ENCODE assay signal across 11 cellular contexts in genomic region chr18:80194874-80195570, GRCh38. TPM values are rescaled to one million over a fixed set of nuclear protein-coding genes. Genes with fewer than 3 reads are reported as not detected.
DNase-seq lines count a peak whose midpoint lies in the region; ATAC-seq and TF ChIP-seq lines count a peak whose summit lies in the region.
"Had no signal": no experiment of that assay in that cellular context is flagged by ENCODE, and none has a peak within 500 bp of the region (broad histone marks: within the 10 kb centered on the region; RNA-seq: fewer than 3 reads in every experiment).

No MANE protein-coding gene starts in this region.

- no peak for TF ChIP-seq CTCF in neural progenitor cell (IDR thresholded peaks at IDR 0.05)
- no peak for TF ChIP-seq CTCF in tibial nerve (IDR thresholded peaks at IDR 0.05)

- peaks cover 5% of the 10 kb centered on the region for H3K79me2 ChIP-seq in neural progenitor cell (ENCODE audit: low read depth)

- H3K4me3 Mint-ChIP-seq in neural progenitor cell = no peak overlapping the region
- H3K4me3 Mint-ChIP-seq: CD8-positive, alpha-beta T cell had no signal

- H2AFZ ChIP-seq in neural progenitor cell (replicated peaks) = no peak overlapping the region

- DNase-seq in neural progenitor cell (ENCODE audit: low spot score) = no peak
- DNase-seq in SKM-1 treated with dmso at 0.1 percent for 144 hours (lab: John Stamatoyannopoulos, UW; ENCODE audit: unreplicated experiment) = no peak
- DNase-seq in tibial nerve (ENCODE audit: low spot score in 2 of 2) = no peak
- DNase-seq: activated CD4-positive, alpha-beta T cell treated with anti-CD3 and anti-CD28 coated beads for 4 hours; CD8-positive, alpha-beta T cell; colonic mucosa; NCI-H2081 treated with DMSO at 0.1 percent for 48 hours had no signal

- no peak overlapping the region for H3K4me2 ChIP-seq in neural progenitor cell

- peaks cover 22% of the 10 kb centered on the region for H3K4me1 ChIP-seq in neural progenitor cell
- H3K4me1 ChIP-seq in tibial nerve = peaks cover 0 to 21% (median 0%) of the 10 kb centered on the region in 4 donors
- H3K4me1 ChIP-seq: colonic mucosa had no signal

- WGBS in tibial nerve, 2 donors = 78 to 82% methylated on average over 15 of the region's 15 CpGs

- H3K27ac Mint-ChIP-seq in neural progenitor cell = peak overlapping the region; percentile 21
- H3K27ac Mint-ChIP-seq: CD8-positive, alpha-beta T cell had no signal

- H3K36me3 ChIP-seq in neural progenitor cell (no peaks in the 10 kb centered on the region), tibial nerve (no peaks in the 10 kb centered on the region)
- H3K36me3 ChIP-seq: colonic mucosa had no signal

- H3K36me3 Mint-ChIP-seq in neural progenitor cell = peaks cover 17% of the 10 kb centered on the region
- H3K36me3 Mint-ChIP-seq: CD8-positive, alpha-beta T cell had no signal

- no peak overlapping the region for H3K9ac ChIP-seq in neural progenitor cell

- H3K9me3 ChIP-seq in neural progenitor cell (ENCODE audit: low read depth) (no peaks in the 10 kb centered on the region), tibial nerve (no peaks in the 10 kb centered on the region)
- H3K9me3 ChIP-seq: colonic mucosa had no signal

- ATAC-seq in GM18508 (IDR thresholded peaks at IDR 0.05; ENCODE audit: insufficient read depth, unreplicated experiment) = peak; percentile 66
- ATAC-seq in GM19372 (IDR thresholded peaks at IDR 0.05; ENCODE audit: low read depth, unreplicated experiment) = peak; percentile 74
- peak; percentile 50 for ATAC-seq in HG03064 (IDR thresholded peaks at IDR 0.05; ENCODE audit: low read depth, unreplicated experiment)
- no peak for ATAC-seq in HG02588 (IDR thresholded peaks at IDR 0.05; ENCODE audit: unreplicated experiment)
- ATAC-seq: CD8-positive, alpha-beta T cell had no signal

- peaks cover 37% of the 10 kb centered on the region for H3K4me1 Mint-ChIP-seq in neural progenitor cell

- H3K27me3 ChIP-seq in neural progenitor cell (no peaks in the 10 kb centered on the region), tibial nerve (no peaks in the 10 kb centered on the region)
- H3K27me3 ChIP-seq: colonic mucosa had no signal

- H3K4me3 ChIP-seq in neural progenitor cell = no peak overlapping the region
- no peak overlapping the region for H3K4me3 ChIP-seq in tibial nerve
- H3K4me3 ChIP-seq: colonic mucosa had no signal

- no peaks in the 10 kb centered on the region for H3K27me3 Mint-ChIP-seq in neural progenitor cell (ENCODE audit: insufficient read depth, low read depth)

- H3K9me3 Mint-ChIP-seq in neural progenitor cell = no peaks in the 10 kb centered on the region
- H3K9me3 Mint-ChIP-seq: CD8-positive, alpha-beta T cell had no signal

- H3F3A ChIP-seq in neural progenitor cell (ENCODE audit: low read depth) = peaks cover 11% of the 10 kb centered on the region

- no peak overlapping the region for H3K27ac ChIP-seq in neural progenitor cell
- peak overlapping the region in 1 of 4 donors; percentile 24 for H3K27ac ChIP-seq in tibial nerve
- H3K27ac ChIP-seq: colonic mucosa had no signal

- no peak for TF ChIP-seq POLR2A in tibial nerve (IDR thresholded peaks at IDR 0.05)

- TF ChIP-seq EP300 in tibial nerve (IDR thresholded peaks at IDR 0.05) = no peak

- no peaks in the 10 kb centered on the region for H4K20me1 ChIP-seq in neural progenitor cell (ENCODE audit: low read depth)

RNA-seq across cellular contexts. Expression of gene PARD6G, which starts 52.3 kb away (rescaled TPM):
- total RNA-seq in neural progenitor cell (ENCODE audit: low replicate concordance) (21.8 and 25.2 TPM in 2 replicates), tibial nerve (10 to 100 TPM; 10.2 to 10.7 (median 10.4) TPM)
